In genomic region chr3:64008487-64008886, GRCh38 we compare ENCODE assay signal across 20 cellular contexts. TPM values are rescaled to one million over a fixed set of nuclear protein-coding genes. Genes with fewer than 3 reads are reported as not detected.
A peak's percentile ranks its signal among the peaks of the same experiment; 100 is the strongest.
DNase-seq lines count a peak whose midpoint lies in the region; ATAC-seq, FAIRE-seq and TF ChIP-seq lines count a peak whose summit lies in the region.
"Had no signal": no experiment of that assay in that cellular context is flagged by ENCODE, and none has a peak within 500 bp of the region (broad histone marks: within the 10 kb centered on the region; RNA-seq: fewer than 3 reads in every experiment).

No MANE protein-coding gene starts in this region.

- FAIRE-seq in GM12892 (lab: Jason Lieb, UNC) (no peak), K562 (lab: Jason Lieb, UNC) (no peak)

- H3K4me3 ChIP-seq in BLaER1 (no peak overlapping the region), K562 (no peak overlapping the region), left lung (no peak overlapping the region)
- H3K4me3 ChIP-seq in effector memory CD4-positive, alpha-beta T cell (ENCODE audit: insufficient read depth, low read depth, low read length, poor library complexity, severe bottlenecking), result no peak overlapping the region
- H3K4me3 ChIP-seq: gastrocnemius medialis, right atrium auricular region, thyroid gland had no signal

- TF ChIP-seq RAD21 in K562 (CRISPR knock-in tag; conservative IDR thresholded peaks at IDR 0.05 in 1 of 2, IDR thresholded peaks at IDR 0.05 in 1 of 2), result no peak

- peak overlapping the region; percentile 29 for H3K4me2 ChIP-seq in BLaER1
- no peak overlapping the region for H3K4me2 ChIP-seq in K562 (ENCODE audit: insufficient read depth, low read length)

- TF ChIP-seq POLR2A in GM12892 (IDR thresholded peaks at IDR 0.05; ENCODE audit: low read depth, low read length) (peak; percentile 48; the same call in 1 of the 2 replicates), K562 (conservative IDR thresholded peaks at IDR 0.05) (no peak)

- H3K4me1 ChIP-seq in BLaER1, result peaks cover 22% of the 10 kb centered on the region
- peaks cover 0 to 3% of the 10 kb centered on the region in 2 experiments; a peak in 2 of 5 replicates for H3K4me1 ChIP-seq in K562 (replicated peaks in 1 of 2; ENCODE audit: control insufficient read depth in 2 of 2, insufficient read depth in 2 of 2, low read length in 2 of 2)
- H3K4me1 ChIP-seq in left lung, result peaks cover 0 to 8% of the 10 kb centered on the region in 2 donors
- no peaks in the 10 kb centered on the region for H3K4me1 ChIP-seq in effector memory CD4-positive, alpha-beta T cell (ENCODE audit: control insufficient read depth, insufficient read depth, low read length, poor library complexity, severe bottlenecking)
- H3K4me1 ChIP-seq: thyroid gland had no signal

- H3K9me1 ChIP-seq in K562 (ENCODE audit: control insufficient read depth, insufficient read depth, low read length), result no peaks in the 10 kb centered on the region

- H3K9me3 ChIP-seq in BLaER1 (no peaks in the 10 kb centered on the region), K562 (replicated peaks; ENCODE audit: control insufficient read depth, insufficient read depth, low read depth, low read length) (no peaks in the 10 kb centered on the region), left lung (no peaks in the 10 kb centered on the region)
- no peaks in the 10 kb centered on the region for H3K9me3 ChIP-seq in effector memory CD4-positive, alpha-beta T cell (ENCODE audit: control insufficient read depth, low read length)
- H3K9me3 ChIP-seq: gastrocnemius medialis, right atrium auricular region, thyroid gland had no signal

- peaks cover 17% of the 10 kb centered on the region for H3K79me2 ChIP-seq in K562 (ENCODE audit: control insufficient read depth, insufficient read depth, low read length)

- H3K27me3 ChIP-seq in BLaER1 (no peaks in the 10 kb centered on the region), K562 (ENCODE audit: control insufficient read depth in 2 of 2, insufficient read depth in 2 of 2, low read length in 2 of 2) (no peaks in the 10 kb centered on the region), left lung (no peaks in the 10 kb centered on the region)
- H3K27me3 ChIP-seq in effector memory CD4-positive, alpha-beta T cell (replicated peaks; ENCODE audit: control insufficient read depth, insufficient read depth, low read length, poor library complexity, severe bottlenecking), result no peaks in the 10 kb centered on the region
- H3K27me3 ChIP-seq: gastrocnemius medialis, right atrium auricular region, thyroid gland had no signal

- no peak for DNase-seq in GM12892 (ENCODE audit: insufficient read length)
- DNase-seq in K562 (ENCODE audit: extremely low read depth in 1 of 4, low spot score in 3 of 4), result no peak
- peak; percentile 24 for DNase-seq in myocyte (ENCODE audit: low read depth)
- DNase-seq in NCI-H345 (lab: John Stamatoyannopoulos, UW), result no peak
- DNase-seq in left lung, result no peak
- DNase-seq in DMS153 (lab: John Stamatoyannopoulos, UW), result no peak
- no peak for DNase-seq in effector memory CD4-positive, alpha-beta T cell
- DNase-seq: activated CD4-positive, alpha-beta T cell treated with anti-CD3 and anti-CD28 coated beads for 48 hours; activated naive CD4-positive, alpha-beta T cell treated with anti-CD3 and anti-CD28 coated beads, Interleukin-2, amount 50 U/mL, for 16 hours; DMS79; gastrocnemius medialis; left cardiac atrium; midbrain; NCI-H1092; NCI-H510A; occipital lobe; SW 1271; thyroid gland had no signal

- H3K27ac ChIP-seq in BLaER1, result peak overlapping the region; percentile 14; the same call in 1 of the 2 replicates
- no peak overlapping the region for H3K27ac ChIP-seq in K562 (ENCODE audit: extremely low read depth, low read depth, low read length)
- no peak overlapping the region for H3K27ac ChIP-seq in left lung
- no peak overlapping the region for H3K27ac ChIP-seq in effector memory CD4-positive, alpha-beta T cell (ENCODE audit: insufficient read depth, low read length, poor library complexity, severe bottlenecking)
- H3K27ac ChIP-seq: gastrocnemius medialis, right atrium auricular region, thyroid gland had no signal

- CTCF ChIA-PET in K562 (lab: Yijun Ruan, JAX; ENCODE audit: low intra/inter-chr PET ratio), result no interaction called here

- BruUV-seq in K562 (replicated peaks; lab: Mats Ljungman, UMichigan), result no TSS peak

- intact Hi-C loops in K562 (cut with micrococcal nuclease) (no loop called here), left lung (cut with DNase I) (no loop called here)

- H3K36me3 ChIP-seq in BLaER1, result peaks cover 98% of the 10 kb centered on the region
- H3K36me3 ChIP-seq in K562 (ENCODE audit: control insufficient read depth, insufficient read depth, low read length), result peaks cover 97% of the 10 kb centered on the region
- H3K36me3 ChIP-seq in left lung, result peaks cover 0 to 99% of the 10 kb centered on the region in 2 donors
- H3K36me3 ChIP-seq in effector memory CD4-positive, alpha-beta T cell (ENCODE audit: control insufficient read depth, insufficient read depth, low read length), result peaks cover 85% of the 10 kb centered on the region

- no peak for TF ChIP-seq CTCF in K562 (IDR thresholded peaks at IDR 0.05 in 2 of 3, conservative IDR thresholded peaks at IDR 0.05 in 1 of 3; ENCODE audit: insufficient read depth in 2 of 3, low read depth in 1 of 3, low read length in 3 of 3)
- no peak for TF ChIP-seq CTCF in left lung (IDR thresholded peaks at IDR 0.05)

- WGBS in K562 (ENCODE audit: insufficient coverage, low coverage, missing lambda C conversion rate), result 50% methylated on average over 2 of the region's 5 CpGs

- TF ChIP-seq EP300 in K562 (IDR thresholded peaks at IDR 0.05; ENCODE audit: low read length), result no peak

- ATAC-seq in K562 (peak; percentile 23; the same call in 1 of the 3 replicates), left lung (no peak)
- ATAC-seq: gastrocnemius medialis had no signal

- H4K20me1 ChIP-seq in BLaER1 (peaks cover 59% of the 10 kb centered on the region), K562 (replicated peaks; ENCODE audit: control insufficient read depth, insufficient read depth, low read length) (no peaks in the 10 kb centered on the region)

- POLR2A ChIA-PET in K562 (lab: Yijun Ruan, JAX), result interaction anchor here (0.8 to 2.1 kb wide), 3 partner anchors 9 to 13 kb away, joined by 5 to 10 read pairs (median 6); no protein-coding TSS in a partner anchor

- in situ Hi-C loops in K562 (cut with MboI), result no loop called here

- H2AFZ ChIP-seq in K562 (ENCODE audit: low read depth, low read length), result no peak overlapping the region

- H3K9ac ChIP-seq in BLaER1 (0 out of 2 replicates have a peak overlapping the region, but pooled peaks have one; percentile 20), K562 (ENCODE audit: insufficient read depth in 1 of 2, low read depth in 2 of 2, low read length in 2 of 2) (no peak overlapping the region)

TF ChIP-seq in K562, 482 proteins besides CTCF, POLR2A, EP300 and RAD21:
- no peak for TF ChIP-seq ARNT (IDR thresholded peaks at IDR 0.05)
- TF ChIP-seq ZBTB11 (CRISPR knock-in tag; IDR thresholded peaks at IDR 0.05), result peak in 1 of 3 experiments; percentile 88; a peak in 2 of 6 replicates

RNA-seq across cellular contexts. Expression of gene PSMD6, which starts 14.8 kb away (rescaled TPM):
- 97.1 TPM for polyA plus RNA-seq in GM12892 (2012; ENCODE audit: missing spikeins)
- 52.0 and 118 TPM in 2 replicates for total RNA-seq in K562 (2011; cell fraction: chromatin; rRNA removed; ENCODE audit: low replicate concordance)
- total RNA-seq in K562 (2011; cell fraction: nucleolus; rRNA removed), result 31.7 and 37.4 TPM in 2 replicates
- 70.8 and 91.3 TPM in 2 replicates for total RNA-seq in K562 (2011; cell fraction: nucleoplasm; rRNA removed)
- total RNA-seq in K562 (2014; rRNA removed) (115 and 121 TPM in 2 replicates), K562 (2014; rRNA removed; fragmentation: Illumina TruSeq; extraction: Trizol) (133 and 151 TPM in 2 replicates), K562 (2015; rRNA removed; fragmentation: Illumina TruSeq; extraction: Trizol) (119 and 122 TPM in 2 replicates), K562 (2021) (104 and 108 TPM in 2 replicates), myocyte (112 and 118 TPM in 2 replicates), left lung (10 to 100 TPM; 48.8 to 70.9 TPM)
- polyA plus RNA-seq in K562 (2011; rRNA removed) (60.0 and 78.2 TPM in 2 replicates), K562 (2014; fragmentation: Illumina TruSeq; extraction: Trizol) (106 and 113 TPM in 2 replicates), K562 (2014; fragmentation: Nextera tagmentation; extraction: Ambion mirVana) (100 to 1,000 TPM in 1 of 2 experiments, 10 to 100 TPM in 1; 82.4 to 100 TPM), K562 (2014; rRNA removed) (113 TPM in 2 replicates)
- polyA plus RNA-seq in K562 (2011; cell fraction: cytosol; rRNA removed), result 35.3 and 38.0 TPM in 2 replicates
- 57.3 and 62.7 TPM in 2 replicates for polyA plus RNA-seq in K562 (2011; cell fraction: nucleus; rRNA removed)
- 73.0 and 141 TPM in 2 replicates for polyA plus RNA-seq in K562 (2012)
- 72.0 and 80.5 TPM in 2 replicates for polyA minus RNA-seq in K562 (2011; rRNA and poly(A)+ RNA removed)
- 27.1 and 29.2 TPM in 2 replicates for polyA minus RNA-seq in K562 (2011; cell fraction: cytosol; rRNA and poly(A)+ RNA removed)
- 57.6 and 75.4 TPM in 2 replicates for polyA minus RNA-seq in K562 (2011; cell fraction: nucleus; rRNA and poly(A)+ RNA removed)
- 71.4 TPM for polyA plus RNA-seq in myocyte (2012)
